Comparison of ENCODE assay signal across 1 cellular context in the genomic region with DNA sequence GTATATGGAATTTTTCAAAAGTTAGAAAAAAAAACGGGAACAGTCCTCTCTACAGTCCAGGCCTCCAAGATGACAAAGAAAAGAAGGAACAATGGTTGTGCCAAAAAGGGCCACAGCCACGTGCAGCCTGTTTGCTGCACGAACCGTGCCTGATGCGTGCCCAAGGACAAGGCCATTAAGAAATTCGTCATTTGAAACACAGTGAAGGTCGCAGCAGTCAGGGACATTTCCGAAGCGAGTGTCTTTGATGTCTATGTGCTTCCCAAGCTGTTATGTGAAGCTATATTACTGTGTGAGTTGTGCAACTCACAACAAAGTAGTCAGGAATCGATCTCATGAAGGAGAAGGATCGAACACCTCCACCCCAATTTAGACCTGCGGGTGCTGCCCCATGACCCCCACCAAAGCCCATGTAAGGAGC.
A peak's percentile ranks its signal among the peaks of the same experiment; 100 is the strongest.
TF ChIP-seq lines count a peak whose summit lies in the region.

No MANE protein-coding gene starts in this region.

TF ChIP-seq in HepG2, 621 proteins besides CTCF, POLR2A, EP300 and RAD21 (continued from another document):
- TF ChIP-seq, protein P1, sequence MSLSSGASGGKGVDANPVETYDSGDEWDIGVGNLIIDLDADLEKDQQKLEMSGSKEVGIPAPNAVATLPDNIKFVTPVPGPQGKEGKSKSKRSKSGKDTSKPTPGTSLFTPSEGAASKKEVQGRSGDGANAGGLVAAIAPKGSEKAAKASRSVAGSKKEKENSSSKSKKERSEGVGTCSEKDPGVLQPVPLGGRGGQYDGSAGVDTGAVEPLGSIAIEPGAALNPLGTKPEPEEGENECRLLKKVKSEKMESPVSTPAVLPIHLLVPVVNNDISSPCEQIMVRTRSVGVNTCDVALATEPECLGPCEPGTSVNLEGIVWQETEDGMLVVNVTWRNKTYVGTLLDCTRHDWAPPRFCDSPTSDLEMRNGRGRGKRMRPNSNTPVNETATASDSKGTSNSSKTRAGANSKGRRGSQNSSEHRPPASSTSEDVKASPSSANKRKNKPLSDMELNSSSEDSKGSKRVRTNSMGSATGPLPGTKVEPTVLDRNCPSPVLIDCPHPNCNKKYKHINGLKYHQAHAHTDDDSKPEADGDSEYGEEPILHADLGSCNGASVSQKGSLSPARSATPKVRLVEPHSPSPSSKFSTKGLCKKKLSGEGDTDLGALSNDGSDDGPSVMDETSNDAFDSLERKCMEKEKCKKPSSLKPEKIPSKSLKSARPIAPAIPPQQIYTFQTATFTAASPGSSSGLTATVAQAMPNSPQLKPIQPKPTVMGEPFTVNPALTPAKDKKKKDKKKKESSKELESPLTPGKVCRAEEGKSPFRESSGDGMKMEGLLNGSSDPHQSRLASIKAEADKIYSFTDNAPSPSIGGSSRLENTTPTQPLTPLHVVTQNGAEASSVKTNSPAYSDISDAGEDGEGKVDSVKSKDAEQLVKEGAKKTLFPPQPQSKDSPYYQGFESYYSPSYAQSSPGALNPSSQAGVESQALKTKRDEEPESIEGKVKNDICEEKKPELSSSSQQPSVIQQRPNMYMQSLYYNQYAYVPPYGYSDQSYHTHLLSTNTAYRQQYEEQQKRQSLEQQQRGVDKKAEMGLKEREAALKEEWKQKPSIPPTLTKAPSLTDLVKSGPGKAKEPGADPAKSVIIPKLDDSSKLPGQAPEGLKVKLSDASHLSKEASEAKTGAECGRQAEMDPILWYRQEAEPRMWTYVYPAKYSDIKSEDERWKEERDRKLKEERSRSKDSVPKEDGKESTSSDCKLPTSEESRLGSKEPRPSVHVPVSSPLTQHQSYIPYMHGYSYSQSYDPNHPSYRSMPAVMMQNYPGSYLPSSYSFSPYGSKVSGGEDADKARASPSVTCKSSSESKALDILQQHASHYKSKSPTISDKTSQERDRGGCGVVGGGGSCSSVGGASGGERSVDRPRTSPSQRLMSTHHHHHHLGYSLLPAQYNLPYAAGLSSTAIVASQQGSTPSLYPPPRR (CRISPR knock-in tag; IDR thresholded peaks at IDR 0.05; ENCODE audit: borderline replicate concordance) = peak; percentile 44; the same call in 1 of the 2 replicates
- TF ChIP-seq, protein P2, sequence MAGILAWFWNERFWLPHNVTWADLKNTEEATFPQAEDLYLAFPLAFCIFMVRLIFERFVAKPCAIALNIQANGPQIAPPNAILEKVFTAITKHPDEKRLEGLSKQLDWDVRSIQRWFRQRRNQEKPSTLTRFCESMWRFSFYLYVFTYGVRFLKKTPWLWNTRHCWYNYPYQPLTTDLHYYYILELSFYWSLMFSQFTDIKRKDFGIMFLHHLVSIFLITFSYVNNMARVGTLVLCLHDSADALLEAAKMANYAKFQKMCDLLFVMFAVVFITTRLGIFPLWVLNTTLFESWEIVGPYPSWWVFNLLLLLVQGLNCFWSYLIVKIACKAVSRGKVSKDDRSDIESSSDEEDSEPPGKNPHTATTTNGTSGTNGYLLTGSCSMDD (CRISPR knock-in tag; IDR thresholded peaks at IDR 0.05) = no peak
- TF ChIP-seq GPN1 (CRISPR knock-in tag; IDR thresholded peaks at IDR 0.05; ENCODE audit: borderline replicate concordance) = no peak
